In genomic region chr17:36182176-36183000, GRCh38 we compare ENCODE assay signal across 10 cellular contexts. TPM values are rescaled to one million over a fixed set of nuclear protein-coding genes. Genes with fewer than 3 reads are reported as not detected.
A peak's percentile ranks its signal among the peaks of the same experiment; 100 is the strongest.
DNase-seq lines count a peak whose midpoint lies in the region; ATAC-seq and TF ChIP-seq lines count a peak whose summit lies in the region.
"Had no signal": no experiment of that assay in that cellular context is flagged by ENCODE, and none has a peak within 500 bp of the region (broad histone marks: within the 10 kb centered on the region; RNA-seq: fewer than 3 reads in every experiment).

No MANE protein-coding gene starts in this region.

- peak overlapping the region; percentile 44 for H3K4me3 ChIP-seq in LNCaP clone FGC (ENCODE audit: low read depth, low read length)
- peak overlapping the region in 2 of 4 experiments; percentile 39 to 46 for H3K4me3 ChIP-seq in fibroblast of lung (replicated peaks in 1 of 4; ENCODE audit: control extremely low read depth in 1 of 4, insufficient read depth in 1 of 4, low read depth in 3 of 4, low read length in 4 of 4)
- H3K4me3 ChIP-seq in neural cell (ENCODE audit: low read length), result peak overlapping the region; percentile 73

- no peaks in the 10 kb centered on the region for H3F3A ChIP-seq in neural cell (ENCODE audit: insufficient read depth, low read length, poor library complexity, severe bottlenecking)

- DNase-seq in AG08396 (ENCODE audit: low spot score) (peak; percentile 47), LNCaP clone FGC (ENCODE audit: low read depth) (no peak), fibroblast of lung (ENCODE audit: low read depth in 2 of 2) (peak; percentile 16 to 24), GM10248 (ENCODE audit: extremely low spot score) (no peak), NCI-H82 (lab: John Stamatoyannopoulos, UW) (no peak), Calu3 (no peak)

- no peak overlapping the region for H2AFZ ChIP-seq in fibroblast of lung (ENCODE audit: low read length)
- peak overlapping the region; percentile 36 for H2AFZ ChIP-seq in neural cell (ENCODE audit: low read depth, low read length)

- H3K36me3 ChIP-seq in fibroblast of lung (ENCODE audit: control insufficient read depth, insufficient read depth, low read length), result no peaks in the 10 kb centered on the region
- no peaks in the 10 kb centered on the region for H3K36me3 ChIP-seq in neural cell (ENCODE audit: insufficient read depth, low read length)

- no TSS peak for BruUV-seq in Calu3 (replicated peaks; lab: Mats Ljungman, UMichigan)

- H3K79me2 ChIP-seq in fibroblast of lung (ENCODE audit: control insufficient read depth, insufficient read depth, low read length) (no peaks in the 10 kb centered on the region), neural cell (replicated peaks; ENCODE audit: insufficient read depth, low read length) (no peaks in the 10 kb centered on the region)

- H3K9me2 ChIP-seq in neural cell (ENCODE audit: insufficient read depth, low read length), result no peaks in the 10 kb centered on the region

- POLR2A ChIA-PET in GM10248 (lab: Yijun Ruan, JAX), result no interaction called here

- peaks cover 13% of the 10 kb centered on the region for H3K27me3 Mint-ChIP-seq in Calu3 (ENCODE audit: unreplicated experiment)

- CTCF ChIA-PET in GM10248 (lab: Yijun Ruan, JAX), result interaction anchor here (0.8 to 2.2 kb wide), 2 partner anchors 14 to 213 kb away, joined by 3 to 5 read pairs; partner anchors contain the start of genes CCL3L1 and CCL3L3
- CTCF ChIA-PET in Calu3 (lab: Charles Lee), result interaction anchor here (0.6 kb wide), 1 partner anchor 15 kb away, joined by 3 read pairs; no protein-coding TSS in a partner anchor

- ATAC-seq in HG02852 (IDR thresholded peaks at IDR 0.05; ENCODE audit: unreplicated experiment), result no peak

- H3K9me3 Mint-ChIP-seq in Calu3 (ENCODE audit: low read depth, unreplicated experiment), result no peaks in the 10 kb centered on the region

- H3K9me3 ChIP-seq in fibroblast of lung (ENCODE audit: control insufficient read depth, insufficient read depth, low read depth, low read length) (no peaks in the 10 kb centered on the region), neural cell (ENCODE audit: low read length) (no peaks in the 10 kb centered on the region)

- TF ChIP-seq CTCF in LNCaP clone FGC (IDR thresholded peaks at IDR 0.05; ENCODE audit: control insufficient read depth, extremely low read depth, insufficient read depth), result no peak
- TF ChIP-seq CTCF in fibroblast of lung (conservative IDR thresholded peaks at IDR 0.05 in 1 of 2, IDR thresholded peaks at IDR 0.05 in 1 of 2; ENCODE audit: low read depth in 1 of 2, low read length in 2 of 2), result no peak
- no peak for TF ChIP-seq CTCF in neural cell (IDR thresholded peaks at IDR 0.05; ENCODE audit: poor library complexity, severe bottlenecking)
- TF ChIP-seq CTCF in GM10248 (IDR thresholded peaks at IDR 0.05; ENCODE audit: control extremely low read depth, extremely low read depth, low read depth, missing control alignments), result no peak
- no peak for TF ChIP-seq CTCF in Calu3 (IDR thresholded peaks at IDR 0.05; ENCODE audit: unreplicated experiment)

- H3K27ac Mint-ChIP-seq in Calu3 (ENCODE audit: unreplicated experiment), result no peak overlapping the region

- no peak overlapping the region for H3K9ac ChIP-seq in fibroblast of lung (ENCODE audit: insufficient read depth, low read length)
- peak overlapping the region; percentile 55 for H3K9ac ChIP-seq in neural cell (ENCODE audit: low read length)

- H4K20me1 ChIP-seq in fibroblast of lung (ENCODE audit: control insufficient read depth, extremely low read depth, insufficient read depth, low read length) (no peaks in the 10 kb centered on the region), neural cell (ENCODE audit: insufficient read depth) (no peaks in the 10 kb centered on the region)

- no peak overlapping the region for H3K4me2 ChIP-seq in fibroblast of lung (ENCODE audit: extremely low read depth, insufficient read depth, low read length)
- peak overlapping the region; percentile 32 for H3K4me2 ChIP-seq in neural cell (ENCODE audit: low read length)

- TF ChIP-seq RAD21 in neural cell (conservative IDR thresholded peaks at IDR 0.05), result no peak

- H3K36me3 Mint-ChIP-seq in Calu3 (ENCODE audit: insufficient read depth, unreplicated experiment), result no peaks in the 10 kb centered on the region

- no peak overlapping the region for H3K27ac ChIP-seq in fibroblast of lung (ENCODE audit: insufficient read depth, low read length)
- H3K27ac ChIP-seq in neural cell (ENCODE audit: low read length), result no peak overlapping the region

- TF ChIP-seq EP300 in neural cell (conservative IDR thresholded peaks at IDR 0.05; ENCODE audit: poor library complexity, severe bottlenecking), result no peak

- H3K27me3 ChIP-seq in fibroblast of lung (ENCODE audit: control insufficient read depth, insufficient read depth, low read length), result no peaks in the 10 kb centered on the region
- H3K27me3 ChIP-seq in neural cell (ENCODE audit: insufficient read depth, low read depth, low read length), result peaks cover 24% of the 10 kb centered on the region

- no peak overlapping the region for H3K4me3 Mint-ChIP-seq in Calu3 (ENCODE audit: low read depth, unreplicated experiment)

- H3K4me1 Mint-ChIP-seq in Calu3 (ENCODE audit: low read depth, unreplicated experiment), result no peaks in the 10 kb centered on the region

- no peaks in the 10 kb centered on the region for H3K4me1 ChIP-seq in fibroblast of lung (ENCODE audit: control insufficient read depth, extremely low read depth, insufficient read depth, low read length)

- intact Hi-C loops in Calu3 (cut with micrococcal nuclease; ENCODE audit: unreplicated experiment), result no loop called here

TF ChIP-seq in neural cell, 6 proteins besides CTCF, POLR2A, EP300 and RAD21:
- TF ChIP-seq POLR2AphosphoS5 (IDR thresholded peaks at IDR 0.05) (no peak), REST (IDR thresholded peaks at IDR 0.05; ENCODE audit: borderline replicate concordance) (no peak), EZH2 (IDR thresholded peaks at IDR 0.05; ENCODE audit: borderline replicate concordance, insufficient read depth, low read length, poor library complexity, severe bottlenecking) (no peak), MXI1 (conservative IDR thresholded peaks at IDR 0.05; ENCODE audit: poor library complexity, severe bottlenecking) (no peak), SMC3 (conservative IDR thresholded peaks at IDR 0.05; ENCODE audit: poor library complexity) (no peak), TAF1 (IDR thresholded peaks at IDR 0.05; ENCODE audit: low read depth) (no peak)

RNA-seq across cellular contexts. Expression of gene TBC1D3B, which starts 6.0 kb away (rescaled TPM):
- total RNA-seq in fibroblast of lung (1.8 and 2.3 TPM in 2 replicates), Calu3 (2022) (71.6 and 73.5 TPM in 2 replicates)
- polyA plus RNA-seq in fibroblast of lung (0.42 and 0.86 TPM in 2 replicates), neural cell (6.9 and 9.8 TPM in 2 replicates)
- polyA plus RNA-seq in fibroblast of lung (2012), result 1.1 and 1.2 TPM in 2 replicates
- polyA minus RNA-seq in fibroblast of lung (ENCODE audit: low replicate concordance) (not detected in 2 replicates), neural cell (2.9 and 5.1 TPM in 2 replicates)
- total RNA-seq: HT1080 had no signal

RNA-seq across cellular contexts. Expression of gene CCL3L1, which starts 14.2 kb away (rescaled TPM):
- not detected in 2 replicates for total RNA-seq in fibroblast of lung
- not detected in 2 replicates for polyA plus RNA-seq in fibroblast of lung
- not detected in 2 replicates for polyA plus RNA-seq in fibroblast of lung (2012)
- polyA minus RNA-seq in fibroblast of lung (ENCODE audit: low replicate concordance), result not detected in 2 replicates
- polyA plus RNA-seq in neural cell, result not detected in 2 replicates
- polyA minus RNA-seq in neural cell, result not detected in 2 replicates
- not detected in 2 replicates for total RNA-seq in Calu3 (2022)
- total RNA-seq: HT1080, pulmonary artery endothelial cell had no signal

RNA-seq across cellular contexts. Expression of gene CCL4L2, which starts 28.5 kb away (rescaled TPM):
- total RNA-seq in fibroblast of lung, result not detected in 2 replicates
- not detected in 2 replicates for polyA plus RNA-seq in fibroblast of lung
- polyA plus RNA-seq in fibroblast of lung (2012), result not detected in 2 replicates
- not detected in 2 replicates for polyA minus RNA-seq in fibroblast of lung (ENCODE audit: low replicate concordance)
- polyA plus RNA-seq in neural cell, result not detected in 2 replicates
- polyA minus RNA-seq in neural cell, result not detected in 2 replicates
- total RNA-seq in Calu3 (2022), result not detected in 2 replicates
- total RNA-seq: HT1080, pulmonary artery endothelial cell had no signal

Comparison
In these comparisons a context has a peak if more than half of its experiments do, and no peak if none do; other contexts are left out.
1. DNase-seq: peak in AG08396 (single experiment) and fibroblast of lung (2 of 2); none in LNCaP clone FGC (single experiment), GM10248 (single experiment), NCI-H82 (single experiment) and Calu3 (single experiment).
2. RNA of gene TBC1D3B, which starts 6.0 kb away (total RNA-seq): 71.6 to 73.5 TPM in Calu3; 1.8 to 2.3 TPM in fibroblast of lung; every median in the first group is over 10 times any median in the second.